Comparison of ENCODE assay signal across 37 cellular contexts in genomic region chr10:11701451-11702095, GRCh38. TPM values are rescaled to one million over a fixed set of nuclear protein-coding genes. Genes with fewer than 3 reads are reported as not detected.
"Had no signal": no experiment of that assay in that cellular context is flagged by ENCODE, and none has a peak within 500 bp of the region (broad histone marks: within the 10 kb centered on the region; RNA-seq: fewer than 3 reads in every experiment).

No MANE protein-coding gene starts in this region.

- H3K27ac ChIP-seq: ascending aorta, cardiac muscle cell, WERI-Rb-1 had no signal

- H3K27me3 ChIP-seq: ascending aorta, cardiac muscle cell had no signal

- H3K4me1 Mint-ChIP-seq: activated CD4-positive, alpha-beta memory T cell treated with anti-CD3 and anti-CD28 coated beads, Interleukin-2, amount 10 ng/mL, durations not matched to agents 7 days and 5 days; activated CD4-positive, alpha-beta T cell treated with anti-CD3 and anti-CD28 coated beads for 36 hours; central memory CD8-positive, alpha-beta T cell; WTC11 had no signal

- H3K36me3 Mint-ChIP-seq: activated CD8-positive, alpha-beta memory T cell treated with anti-CD3 and anti-CD28 coated beads, Interleukin-2, amount 10 ng/mL, durations not matched to agents 7 days and 5 days; activated naive CD4-positive, alpha-beta T cell treated with anti-CD3 and anti-CD28 coated beads, Interleukin-2, amount 50 U/mL, for 24 hours; activated naive CD8-positive, alpha-beta T cell; activated naive CD8-positive, alpha-beta T cell treated with anti-CD3 and anti-CD28 coated beads, Interleukin-2, amount 10 ng/mL, durations not matched to agents 7 days and 5 days; brain; WTC11 had no signal

- H3K4me3 Mint-ChIP-seq: activated CD4-positive, alpha-beta memory T cell treated with anti-CD3 and anti-CD28 coated beads, Interleukin-2, amount 10 ng/mL, durations not matched to agents 7 days and 5 days; activated CD4-positive, alpha-beta T cell treated with anti-CD3 and anti-CD28 coated beads for 36 hours; activated CD4-positive, alpha-beta T cell treated with anti-CD3 and anti-CD28 coated beads, Interleukin-2, amount 10 ng/mL, durations not matched to agents 7 days and 5 days; activated CD8-positive, alpha-beta memory T cell treated with anti-CD3 and anti-CD28 coated beads, Interleukin-2, amount 10 ng/mL, durations not matched to agents 7 days and 5 days; activated CD8-positive, alpha-beta T cell treated with anti-CD3 and anti-CD28 coated beads, Interleukin-2, amount 10 ng/mL, durations not matched to agents 7 days and 5 days; activated naive CD4-positive, alpha-beta T cell treated with anti-CD3 and anti-CD28 coated beads, Interleukin-2, amount 10 ng/mL, durations not matched to agents 7 days and 5 days; activated naive CD4-positive, alpha-beta T cell treated with anti-CD3 and anti-CD28 coated beads, Interleukin-2, amount 50 U/mL, for 24 hours; activated naive CD8-positive, alpha-beta T cell; activated naive CD8-positive, alpha-beta T cell treated with anti-CD3 and anti-CD28 coated beads, Interleukin-2, amount 10 ng/mL, durations not matched to agents 7 days and 5 days; activated naive CD8-positive, alpha-beta T cell treated with anti-CD3 and anti-CD28 coated beads, Interleukin-2, amount 50 U/mL, for 24 hours; activated T-cell treated with anti-CD3 and anti-CD28 coated beads, Interleukin-2, amount 50 U/mL, for 24 hours; brain; central memory CD8-positive, alpha-beta T cell; T-helper 1 cell treated with Interleukin-12 subunit alpha and Interleukin-12 subunit beta and Interleukin-4 antibody, amounts not matched to agents 30 μg/mL and 1 μg/mL, for 36 hours; T-helper 2 cell treated with Interferon-gamma antibody and Interleukin-4, amounts not matched to agents 5 μg/mL and 100 μg/mL, for 36 hours; WTC11 had no signal

- DNase-seq: activated CD4-positive, alpha-beta memory T cell treated with anti-CD3 and anti-CD28 coated beads, Interleukin-2, amount 10 ng/mL, durations not matched to agents 7 days and 5 days; activated CD4-positive, alpha-beta T cell treated with anti-CD3 and anti-CD28 coated beads for 1 hour; activated CD4-positive, alpha-beta T cell treated with anti-CD3 and anti-CD28 coated beads for 36 hours; activated CD4-positive, alpha-beta T cell treated with anti-CD3 and anti-CD28 coated beads for 48 hours; activated CD4-positive, alpha-beta T cell treated with anti-CD3 and anti-CD28 coated beads, Interleukin-2, amount 10 ng/mL, durations not matched to agents 7 days and 5 days; activated CD4-positive, alpha-beta T cell treated with anti-CD3 and anti-CD28 coated beads, Interleukin-2, amount 50 U/mL, for 48 hours; activated CD4-positive, CD25-positive, alpha-beta regulatory T cell; activated CD8-positive, alpha-beta memory T cell treated with anti-CD3 and anti-CD28 coated beads for 24 hours; activated CD8-positive, alpha-beta memory T cell treated with anti-CD3 and anti-CD28 coated beads, Interleukin-2, amount 10 ng/mL, durations not matched to agents 7 days and 5 days; activated CD8-positive, alpha-beta memory T cell treated with anti-CD3 and anti-CD28 coated beads, Interleukin-2, amount 50 U/mL, for 48 hours; activated CD8-positive, alpha-beta T cell treated with anti-CD3 and anti-CD28 coated beads, Interleukin-2, amount 10 ng/mL, durations not matched to agents 7 days and 5 days; activated effector memory CD4-positive, alpha-beta T cell treated with Interleukin-2 at 50 U/mL for 16 hours; activated gamma-delta T cell; activated naive CD4-positive, alpha-beta T cell treated with anti-CD3 and anti-CD28 coated beads, Interleukin-2, amount 10 ng/mL, durations not matched to agents 7 days and 5 days; activated naive CD4-positive, alpha-beta T cell treated with Interleukin-2 at 50 U/mL for 16 hours; activated naive CD8-positive, alpha-beta T cell treated with anti-CD3 and anti-CD28 coated beads, Interleukin-2, amount 10 ng/mL, durations not matched to agents 7 days and 5 days; activated naive CD8-positive, alpha-beta T cell treated with anti-CD3 and anti-CD28 coated beads, Interleukin-2, amount 50 U/mL, for 24 hours; activated T-cell treated with anti-CD3 and anti-CD28 coated beads, Interleukin-2, amount 50 U/mL, for 24 hours; activated T-cell treated with anti-CD3 and anti-CD28 coated beads, Interleukin-2, amount 50 U/mL, for 48 hours; amygdala; T-helper 1 cell; T-helper 2 cell; T-helper 9 cell; WERI-Rb-1 had no signal

- H3K27ac Mint-ChIP-seq: activated CD4-positive, alpha-beta memory T cell treated with anti-CD3 and anti-CD28 coated beads, Interleukin-2, amount 10 ng/mL, durations not matched to agents 7 days and 5 days; activated CD4-positive, alpha-beta T cell treated with anti-CD3 and anti-CD28 coated beads for 36 hours; activated CD4-positive, alpha-beta T cell treated with anti-CD3 and anti-CD28 coated beads, Interleukin-2, amount 10 ng/mL, durations not matched to agents 7 days and 5 days; activated CD8-positive, alpha-beta memory T cell treated with anti-CD3 and anti-CD28 coated beads, Interleukin-2, amount 10 ng/mL, durations not matched to agents 7 days and 5 days; activated CD8-positive, alpha-beta T cell treated with anti-CD3 and anti-CD28 coated beads, Interleukin-2, amount 10 ng/mL, durations not matched to agents 7 days and 5 days; activated naive CD4-positive, alpha-beta T cell treated with anti-CD3 and anti-CD28 coated beads, Interleukin-2, amount 10 ng/mL, durations not matched to agents 7 days and 5 days; activated naive CD4-positive, alpha-beta T cell treated with anti-CD3 and anti-CD28 coated beads, Interleukin-2, amount 50 U/mL, for 24 hours; activated naive CD8-positive, alpha-beta T cell; activated naive CD8-positive, alpha-beta T cell treated with anti-CD3 and anti-CD28 coated beads, Interleukin-2, amount 10 ng/mL, durations not matched to agents 7 days and 5 days; activated naive CD8-positive, alpha-beta T cell treated with anti-CD3 and anti-CD28 coated beads, Interleukin-2, amount 50 U/mL, for 24 hours; activated T-cell treated with anti-CD3 and anti-CD28 coated beads, Interleukin-2, amount 50 U/mL, for 24 hours; activated T-helper 2 cell treated with anti-CD3 and anti-CD28 coated beads, Interferon-gamma antibody, Interleukin-2, Interleukin-4, amounts not matched to agents 10 μg/mL and 5 μg/mL and 100 μg/mL, durations not matched to agents 14 hours and 24 hours and 36 hours; T-helper 1 cell treated with Interleukin-12 subunit alpha and Interleukin-12 subunit beta and Interleukin-4 antibody, amounts not matched to agents 30 μg/mL and 1 μg/mL, for 36 hours; T-helper 2 cell treated with Interferon-gamma antibody and Interleukin-4, amounts not matched to agents 5 μg/mL and 100 μg/mL, for 36 hours; WTC11 had no signal

- H3K9me3 ChIP-seq: ascending aorta had no signal

- H3K4me1 ChIP-seq: ascending aorta had no signal

- FAIRE-seq: bronchial epithelial cell, TTC549 had no signal

- ATAC-seq: activated CD4-positive, alpha-beta T cell treated with anti-CD3 and anti-CD28 coated beads for 36 hours; activated CD4-positive, CD25-positive, alpha-beta regulatory T cell treated with anti-CD3 and anti-CD28 coated beads, Interleukin-2, amount 50 U/mL, for 24 hours; activated CD8-positive, alpha-beta memory T cell treated with anti-CD3 and anti-CD28 coated beads, Interleukin-2, amount 10 ng/mL, durations not matched to agents 7 days and 5 days; activated CD8-positive, alpha-beta T cell treated with anti-CD3 and anti-CD28 coated beads, Interleukin-2, amount 10 ng/mL, durations not matched to agents 7 days and 5 days; activated naive CD8-positive, alpha-beta T cell treated with anti-CD3 and anti-CD28 coated beads, Interleukin-2, amount 50 U/mL, for 24 hours; WTC11 had no signal

- H3K4me3 ChIP-seq: ascending aorta, cardiac muscle cell had no signal

- H3K9me3 Mint-ChIP-seq: activated CD4-positive, alpha-beta memory T cell treated with anti-CD3 and anti-CD28 coated beads, Interleukin-2, amount 10 ng/mL, durations not matched to agents 7 days and 5 days; activated naive CD4-positive, alpha-beta T cell treated with anti-CD3 and anti-CD28 coated beads, Interleukin-2, amount 50 U/mL, for 24 hours; activated naive CD8-positive, alpha-beta T cell treated with anti-CD3 and anti-CD28 coated beads, Interleukin-2, amount 50 U/mL, for 24 hours; activated T-cell treated with anti-CD3 and anti-CD28 coated beads, Interleukin-2, amount 50 U/mL, for 24 hours; activated T-helper 2 cell treated with anti-CD3 and anti-CD28 coated beads, Interferon-gamma antibody, Interleukin-2, Interleukin-4, amounts not matched to agents 10 μg/mL and 5 μg/mL and 100 μg/mL, durations not matched to agents 14 hours and 24 hours and 36 hours; central memory CD8-positive, alpha-beta T cell; T-helper 1 cell treated with Interleukin-12 subunit alpha and Interleukin-12 subunit beta and Interleukin-4 antibody, amounts not matched to agents 30 μg/mL and 1 μg/mL, for 36 hours; T-helper 2 cell treated with Interferon-gamma antibody and Interleukin-4, amounts not matched to agents 5 μg/mL and 100 μg/mL, for 36 hours had no signal

- H3K36me3 ChIP-seq: ascending aorta, cardiac muscle cell, WERI-Rb-1 had no signal

RNA-seq across cellular contexts. Expression of gene ECHDC3, which starts 40.6 kb away (rescaled TPM):
- total RNA-seq: activated CD4-positive, alpha-beta memory T cell treated with anti-CD3 and anti-CD28 coated beads, Interleukin-2, amount 10 ng/mL, durations not matched to agents 7 days and 5 days; activated T-helper 2 cell treated with anti-CD3 and anti-CD28 coated beads, Interferon-gamma antibody, Interleukin-2, Interleukin-4, amounts not matched to agents 10 μg/mL and 5 μg/mL and 100 μg/mL, durations not matched to agents 14 hours and 24 hours and 36 hours had no signal
